ENCODE assay signal across 2 cellular contexts in genomic region chr4:169143335-169143734, GRCh38.
TF ChIP-seq lines count a peak whose summit lies in the region.

No MANE protein-coding gene starts in this region.

TF ChIP-seq in GM23338, 12 proteins besides CTCF, POLR2A, EP300 and RAD21 (continued from another document):
- no peak for TF ChIP-seq REST (IDR thresholded peaks at IDR 0.05; ENCODE audit: unreplicated experiment)
- no peak for TF ChIP-seq ZNF114 (CRISPR knock-in tag; IDR thresholded peaks at IDR 0.05)
- TF ChIP-seq POLR2AphosphoS5 (IDR thresholded peaks at IDR 0.05; ENCODE audit: low read depth): no peak
- no peak for TF ChIP-seq JUNB (IDR thresholded peaks at IDR 0.05; ENCODE audit: unreplicated experiment)
- no peak for TF ChIP-seq STAT1 (IDR thresholded peaks at IDR 0.05; ENCODE audit: unreplicated experiment)
- no peak for TF ChIP-seq ZNF331 (CRISPR knock-in tag; IDR thresholded peaks at IDR 0.05; ENCODE audit: low read depth)
- no peak for TF ChIP-seq NANOG (IDR thresholded peaks at IDR 0.05; ENCODE audit: borderline replicate concordance)

TF ChIP-seq in WTC11, 78 proteins besides CTCF, POLR2A, EP300 and RAD21 (continued from another document):
- TF ChIP-seq ATF6 (CRISPR knock-in tag; IDR thresholded peaks at IDR 0.05): no peak
- no peak for TF ChIP-seq SMAD3 (CRISPR knock-in tag; IDR thresholded peaks at IDR 0.05; ENCODE audit: borderline replicate concordance)
